Comparison of ENCODE assay signal across 1 cellular context in genomic region chr20:46651091-46651962, GRCh38.
TF ChIP-seq lines count a peak whose summit lies in the region.

Gene SLC13A3, minus strand, starts transcription at chr20:46651459. Its CDS starts 38 bp downstream, at chr20:46651421.

TF ChIP-seq in K562, 482 proteins besides CTCF, POLR2A, EP300 and RAD21 (continued from another document):
- peak; percentile 89 for TF ChIP-seq ZBTB33 (CRISPR knock-in tag; IDR thresholded peaks at IDR 0.05)
- TF ChIP-seq KDM1A (IDR thresholded peaks at IDR 0.05): 0 out of 4 replicates have a peak, but pooled peaks of 1 of the 2 experiments have one; percentile 17
- peak; percentile 45 for TF ChIP-seq ZNF146 (CRISPR knock-in tag; IDR thresholded peaks at IDR 0.05; ENCODE audit: unreplicated experiment)
- TF ChIP-seq ZNF76 (CRISPR knock-in tag; IDR thresholded peaks at IDR 0.05; ENCODE audit: borderline replicate concordance): no peak
- no peak for TF ChIP-seq TEAD2 (tag; IDR thresholded peaks at IDR 0.05)
